ENCODE assay signal across 1 cellular context in genomic region chr1:150154143-150154542, GRCh38.
TF ChIP-seq lines count a peak whose summit lies in the region.

No MANE protein-coding gene starts in this region.

TF ChIP-seq in GM23338, 12 proteins besides CTCF, POLR2A, EP300 and RAD21 (continued from another document):
- TF ChIP-seq CREB1 (CRISPR knock-in tag; IDR thresholded peaks at IDR 0.05; ENCODE audit: low read depth) (no peak), JUNB (IDR thresholded peaks at IDR 0.05; ENCODE audit: unreplicated experiment) (no peak), POLR2AphosphoS5 (IDR thresholded peaks at IDR 0.05; ENCODE audit: low read depth) (no peak), STAT1 (IDR thresholded peaks at IDR 0.05; ENCODE audit: unreplicated experiment) (no peak), EZH2 (IDR thresholded peaks at IDR 0.05; ENCODE audit: low read depth, unreplicated experiment) (no peak), EZH2phosphoT487 (IDR thresholded peaks at IDR 0.05; ENCODE audit: unreplicated experiment) (no peak), ZNF462 (CRISPR knock-in tag; IDR thresholded peaks at IDR 0.05) (no peak), ZNF331 (CRISPR knock-in tag; IDR thresholded peaks at IDR 0.05; ENCODE audit: low read depth) (no peak)
